28 cellular contexts compared by ENCODE assay signal in genomic region chr4:185002784-185003183, GRCh38. TPM values are rescaled to one million over a fixed set of nuclear protein-coding genes. Genes with fewer than 3 reads are reported as not detected.
"Had no signal": no experiment of that assay in that cellular context is flagged by ENCODE, and none has a peak within 500 bp of the region (broad histone marks: within the 10 kb centered on the region; RNA-seq: fewer than 3 reads in every experiment).

No MANE protein-coding gene starts in this region.

- H3K36me3 ChIP-seq: breast epithelium, MG63 had no signal

- DNase-seq: activated CD4-positive, alpha-beta T cell treated with anti-CD3 and anti-CD28 coated beads for 4 hours; activated CD8-positive, alpha-beta memory T cell treated with anti-CD3 and anti-CD28 coated beads, Interleukin-2, amount 50 U/mL, for 48 hours; activated CD8-positive, alpha-beta T cell treated with anti-CD3 and anti-CD28 coated beads for 36 hours; activated naive CD4-positive, alpha-beta T cell; activated T-cell treated with anti-CD3 and anti-CD28 coated beads, Interleukin-2, amount 50 U/mL, for 1 hour; aorta; caudate nucleus; MG63; NCI-H1092 treated with DMSO at 0.1 percent for 48 hours; NCI-H1417 treated with DMSO at 0.1 percent for 48 hours; NCI-H1694; NCI-H2029; NCI-H2107; NCI-H345; NCI-H510A; NCI-H526 treated with DMSO at 0.1 percent for 48 hours; NCI-H82; RPMI8226; T-cell; T-helper 2 cell; T1000 had no signal

- ATAC-seq: activated CD8-positive, alpha-beta T cell treated with anti-CD3 and anti-CD28 coated beads for 36 hours; Right ventricle myocardium inferior; T-cell had no signal

- H3K27ac ChIP-seq: breast epithelium, SK-N-MC, VCaP had no signal

- H3K9me3 ChIP-seq: breast epithelium, MG63 had no signal

- H3K4me1 ChIP-seq: breast epithelium had no signal

- H3K4me3 ChIP-seq: breast epithelium, MG63, SK-N-MC had no signal

- H3K27me3 ChIP-seq: breast epithelium, MG63 had no signal

RNA-seq across cellular contexts. Expression of gene HELT, which starts 15.5 kb away (rescaled TPM):
- total RNA-seq: activated CD8-positive, alpha-beta T cell treated with anti-CD3 and anti-CD28 coated beads for 36 hours; aorta; breast epithelium; chondrocyte; OCI-LY7; Right ventricle myocardium inferior; T-cell had no signal
- polyA plus RNA-seq: aorta, IgD-negative memory B cell had no signal
